In the genomic region with DNA sequence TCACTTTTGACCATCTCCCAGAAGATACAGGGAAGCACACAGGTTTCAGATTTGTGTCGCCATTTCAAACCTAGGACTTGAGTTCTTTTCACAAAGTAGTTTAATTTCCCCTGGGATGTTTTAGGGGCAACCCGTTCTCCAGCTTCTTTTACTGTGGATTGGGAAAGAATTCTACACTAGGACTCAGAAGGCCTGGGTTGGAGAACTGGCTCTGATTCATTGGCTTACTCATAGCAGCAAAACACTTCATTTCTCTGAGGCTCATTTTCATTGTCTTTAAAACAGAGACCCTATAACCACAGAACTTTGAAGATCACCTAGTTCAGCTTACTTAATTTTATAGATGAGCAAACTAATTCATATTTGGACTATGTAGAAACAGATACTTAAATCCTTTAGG, we compare ENCODE assay signal across 18 cellular contexts.
DNase-seq lines count a peak whose midpoint lies in the region; ATAC-seq, FAIRE-seq and TF ChIP-seq lines count a peak whose summit lies in the region.
"Had no signal": no experiment of that assay in that cellular context is flagged by ENCODE, and none has a peak within 500 bp of the region (broad histone marks: within the 10 kb centered on the region; RNA-seq: fewer than 3 reads in every experiment).

No MANE protein-coding gene starts in this region.

- no peaks in the 10 kb centered on the region for H4K20me1 ChIP-seq in GM23248 (ENCODE audit: insufficient read depth)
- H4K20me1 ChIP-seq in smooth muscle cell (ENCODE audit: low read depth) = no peaks in the 10 kb centered on the region
- no peaks in the 10 kb centered on the region for H4K20me1 ChIP-seq in HepG2 (ENCODE audit: insufficient read depth, low read length)

- H3K27me3 ChIP-seq in GM23248 (replicated peaks; ENCODE audit: insufficient read depth) (no peaks in the 10 kb centered on the region), smooth muscle cell (ENCODE audit: low read depth) (no peaks in the 10 kb centered on the region), HepG2 (ENCODE audit: control insufficient read depth in 1 of 2, insufficient read depth in 2 of 2, low read length in 2 of 2) (no peaks in the 10 kb centered on the region)
- H3K27me3 ChIP-seq: dorsolateral prefrontal cortex, hepatocyte had no signal

- FAIRE-seq in HepG2 (lab: Jason Lieb, UNC) = no peak

- CTCF ChIA-PET in HepG2 (lab: Yijun Ruan, JAX; ENCODE audit: low intra/inter-chr PET ratio, low total read pairs) = no interaction called here

- no peaks in the 10 kb centered on the region for H3K36me3 ChIP-seq in GM23248 (ENCODE audit: low read depth)
- H3K36me3 ChIP-seq in smooth muscle cell (ENCODE audit: low read depth) = no peaks in the 10 kb centered on the region
- H3K36me3 ChIP-seq in HepG2 (replicated peaks in 1 of 2; ENCODE audit: control insufficient read depth in 1 of 2, insufficient read depth in 2 of 2, low read length in 2 of 2) = no peaks in the 10 kb centered on the region

- H3K27ac ChIP-seq in GM23248 = peak overlapping the region; percentile 51
- H3K27ac ChIP-seq in smooth muscle cell (ENCODE audit: low read depth) = peak overlapping the region; percentile 50
- no peak overlapping the region for H3K27ac ChIP-seq in HepG2 (ENCODE audit: extremely low read length, insufficient read depth, low read length)
- H3K27ac ChIP-seq: C4-2B, hepatocyte had no signal

- H3K4me2 ChIP-seq in GM23248 (ENCODE audit: unreplicated experiment) (peak overlapping the region; percentile 7), smooth muscle cell (peak overlapping the region; percentile 3), HepG2 (ENCODE audit: low read depth, low read length) (no peak overlapping the region)
- H3K4me2 ChIP-seq: hepatocyte had no signal

- TF ChIP-seq CTCF in fibroblast of pulmonary artery (IDR thresholded peaks at IDR 0.05; ENCODE audit: low read length, missing control alignments) = no peak
- TF ChIP-seq CTCF in smooth muscle cell (IDR thresholded peaks at IDR 0.05; ENCODE audit: borderline replicate concordance, insufficient read depth, poor library complexity, severe bottlenecking) = no peak
- TF ChIP-seq CTCF in HepG2 (CRISPR knock-in tag; IDR thresholded peaks at IDR 0.05) = no peak

- no peaks in the 10 kb centered on the region for H3K36me3 Mint-ChIP-seq in activated T-cell treated with anti-CD3 and anti-CD28 coated beads, Interleukin-2, amount 50 U/mL, for 24 hours (ENCODE audit: low read depth)

- no peak for TF ChIP-seq RAD21 in HepG2 (CRISPR knock-in tag; IDR thresholded peaks at IDR 0.05)

- DNase-seq in GM23248 (peak; percentile 89), amniotic stem cell (lab: John Stamatoyannopoulos, UW) (peak; percentile 19), fibroblast of pulmonary artery (ENCODE audit: low read depth) (peak; percentile 43), smooth muscle cell (lab: John Stamatoyannopoulos, UW; ENCODE audit: unreplicated experiment) (no peak), HepG2 (ENCODE audit: low spot score) (no peak)
- DNase-seq in activated T-cell treated with anti-CD3 and anti-CD28 coated beads, Interleukin-2, amount 50 U/mL, for 24 hours = no peak
- DNase-seq: activated CD4-positive, alpha-beta T cell treated with anti-CD3 and anti-CD28 coated beads for 48 hours; activated CD8-positive, alpha-beta memory T cell treated with anti-CD3 and anti-CD28 coated beads, Interleukin-2, amount 50 U/mL, for 48 hours; activated gamma-delta T cell; dorsolateral prefrontal cortex; NCI-H2029 treated with DMSO at 0.1 percent for 48 hours; stimulated activated CD4-positive, alpha-beta T cell treated with anti-CD3 and anti-CD28 coated beads, Interleukin-12 subunit alpha, Interleukin-12 subunit beta, amount 100 ng/mL, for 4 hours had no signal

- H3K9me3 ChIP-seq in GM23248 (ENCODE audit: low read depth) = no peaks in the 10 kb centered on the region
- H3K9me3 ChIP-seq in smooth muscle cell (replicated peaks; ENCODE audit: low read depth) = no peaks in the 10 kb centered on the region
- no peaks in the 10 kb centered on the region for H3K9me3 ChIP-seq in HepG2 (ENCODE audit: low read length)

- POLR2A ChIA-PET in HepG2 (lab: Yijun Ruan, JAX) = no interaction called here

- no peaks in the 10 kb centered on the region for H3K4me1 Mint-ChIP-seq in activated T-cell treated with anti-CD3 and anti-CD28 coated beads, Interleukin-2, amount 50 U/mL, for 24 hours (ENCODE audit: low read depth)
- H3K4me1 Mint-ChIP-seq: neural crest cell had no signal

- peaks cover 3% of the 10 kb centered on the region for H3K9me3 Mint-ChIP-seq in activated T-cell treated with anti-CD3 and anti-CD28 coated beads, Interleukin-2, amount 50 U/mL, for 24 hours
- H3K9me3 Mint-ChIP-seq: neural crest cell had no signal

- no peak for TF ChIP-seq EP300 in HepG2 (IDR thresholded peaks at IDR 0.05; ENCODE audit: low read depth in 2 of 2, low read length in 2 of 2)
- TF ChIP-seq EP300 in HepG2 (CRISPR knock-in tag; IDR thresholded peaks at IDR 0.05; ENCODE audit: borderline replicate concordance) = no peak

- in situ Hi-C loops in GM23248 (cut with MboI) = no loop called here
- in situ Hi-C loops in HepG2 (cut with HindIII; ENCODE audit: extremely low pct_ligation_motif_present, low pct_unique_long_range_greater_than_20kb) = no loop called here

- H3K79me2 ChIP-seq in GM23248 (ENCODE audit: insufficient read depth) (no peaks in the 10 kb centered on the region), smooth muscle cell (ENCODE audit: low read depth) (no peaks in the 10 kb centered on the region), HepG2 (ENCODE audit: insufficient read depth, low read length) (no peaks in the 10 kb centered on the region)
- H3K79me2 ChIP-seq: hepatocyte had no signal

- no peaks in the 10 kb centered on the region for H3K9me2 ChIP-seq in GM23248 (ENCODE audit: insufficient read depth)

- no peaks in the 10 kb centered on the region for H3K27me3 Mint-ChIP-seq in activated T-cell treated with anti-CD3 and anti-CD28 coated beads, Interleukin-2, amount 50 U/mL, for 24 hours

- H3K27ac Mint-ChIP-seq in activated T-cell treated with anti-CD3 and anti-CD28 coated beads, Interleukin-2, amount 50 U/mL, for 24 hours = no peak overlapping the region

- BruUV-seq in HepG2 (replicated peaks; lab: Mats Ljungman, UMichigan) = no TSS peak

- TF ChIP-seq POLR2A in HepG2 (IDR thresholded peaks at IDR 0.05; ENCODE audit: insufficient read depth in 1 of 2, low read depth in 2 of 2, low read length in 2 of 2) = no peak

- H3K4me3 Mint-ChIP-seq in activated T-cell treated with anti-CD3 and anti-CD28 coated beads, Interleukin-2, amount 50 U/mL, for 24 hours = no peak overlapping the region
- H3K4me3 Mint-ChIP-seq: neural crest cell had no signal

- H3K9ac ChIP-seq in GM23248 = no peak overlapping the region
- no peak overlapping the region for H3K9ac ChIP-seq in smooth muscle cell (ENCODE audit: low read depth)
- no peak overlapping the region for H3K9ac ChIP-seq in HepG2 (ENCODE audit: insufficient read depth, low read depth, low read length)

- WGBS in GM23248 (ENCODE audit: low coverage in 1 of 2, low lambda C conversion rate in 2 of 2, missing lambda C conversion rate in 2 of 2), 2 experiments = 2% methylated on average over 2 of the region's 2 CpGs
- whole genome bisulfite sequencing in smooth muscle cell (ENCODE audit: low lambda C conversion rate) = 42% methylated on average over 2 of the region's 2 CpGs
- WGBS in HepG2 (ENCODE audit: low lambda C conversion rate) = 8% methylated on average over 2 of the region's 2 CpGs

- ATAC-seq in HepG2 = no peak
- ATAC-seq in HG03280 (IDR thresholded peaks at IDR 0.05; ENCODE audit: unreplicated experiment) = no peak
- ATAC-seq in HG03139 (IDR thresholded peaks at IDR 0.05; ENCODE audit: unreplicated experiment) = no peak
- ATAC-seq: Right ventricle myocardium inferior had no signal

- peaks cover 25% of the 10 kb centered on the region for H3F3A ChIP-seq in GM23248 (ENCODE audit: insufficient read depth)
- H3F3A ChIP-seq in smooth muscle cell (ENCODE audit: low read depth) = peaks cover 8% of the 10 kb centered on the region

- H2AFZ ChIP-seq in GM23248 (no peak overlapping the region), smooth muscle cell (ENCODE audit: low read depth) (no peak overlapping the region), HepG2 (ENCODE audit: low read length) (no peak overlapping the region)
- H2AFZ ChIP-seq: hepatocyte had no signal

- H3K4me1 ChIP-seq in GM23248 (ENCODE audit: insufficient read depth) (peaks cover 19% of the 10 kb centered on the region), smooth muscle cell (ENCODE audit: low read depth) (no peaks in the 10 kb centered on the region), HepG2 (ENCODE audit: insufficient read depth, low read length) (no peaks in the 10 kb centered on the region)

- intact Hi-C loops in HepG2 (cut with micrococcal nuclease; ENCODE audit: unreplicated experiment) = no loop called here

- H3K4me3 ChIP-seq in GM23248 (no peak overlapping the region), fibroblast of pulmonary artery (replicated peaks; ENCODE audit: low read depth, low read length) (no peak overlapping the region), smooth muscle cell (no peak overlapping the region), HepG2 (replicated peaks in 1 of 3; ENCODE audit: insufficient read depth in 1 of 3, low read depth in 2 of 3, low read length in 3 of 3) (no peak overlapping the region)
- H3K4me3 ChIP-seq: dorsolateral prefrontal cortex, hepatocyte had no signal

TF ChIP-seq in HepG2, 621 proteins besides CTCF, POLR2A, EP300 and RAD21 (continues in another document):
- TF ChIP-seq CAMTA2 (CRISPR knock-in tag; IDR thresholded peaks at IDR 0.05; ENCODE audit: borderline replicate concordance) (no peak), ZNF44 (CRISPR knock-in tag; IDR thresholded peaks at IDR 0.05) (no peak), RXRB (CRISPR knock-in tag; IDR thresholded peaks at IDR 0.05; ENCODE audit: borderline replicate concordance) (no peak), ZNF34 (CRISPR knock-in tag; IDR thresholded peaks at IDR 0.05; ENCODE audit: borderline replicate concordance) (no peak), FOXP1 (IDR thresholded peaks at IDR 0.05) (no peak), FOXP1 (CRISPR knock-in tag; IDR thresholded peaks at IDR 0.05) (no peak)

Comparison
In these comparisons a context has a peak if more than half of its experiments do, and no peak if none do; other contexts are left out.
1. DNase-seq: peak in GM23248 (single experiment), amniotic stem cell (single experiment) and fibroblast of pulmonary artery (single experiment); none in smooth muscle cell (single experiment), HepG2 (single experiment) and activated T-cell treated with anti-CD3 and anti-CD28 coated beads, Interleukin-2, amount 50 U/mL, for 24 hours (single experiment).